In genomic region chr4:10016169-10016568, GRCh38 we compare ENCODE assay signal across 6 cellular contexts.
"Had no signal": no experiment of that assay in that cellular context is flagged by ENCODE, and none has a peak within 500 bp of the region (broad histone marks: within the 10 kb centered on the region; RNA-seq: fewer than 3 reads in every experiment).

No MANE protein-coding gene starts in this region.

- H3K27ac ChIP-seq: HL-60, KMS-11 had no signal

- H3K4me2 ChIP-seq: KMS-11 had no signal

- DNase-seq: IMR-90, KBM-7, KG1 had no signal

- H3K9ac ChIP-seq: KMS-11 had no signal

- FAIRE-seq: HTR-8/SVneo had no signal
